22 cellular contexts compared by ENCODE assay signal in the genomic region with DNA sequence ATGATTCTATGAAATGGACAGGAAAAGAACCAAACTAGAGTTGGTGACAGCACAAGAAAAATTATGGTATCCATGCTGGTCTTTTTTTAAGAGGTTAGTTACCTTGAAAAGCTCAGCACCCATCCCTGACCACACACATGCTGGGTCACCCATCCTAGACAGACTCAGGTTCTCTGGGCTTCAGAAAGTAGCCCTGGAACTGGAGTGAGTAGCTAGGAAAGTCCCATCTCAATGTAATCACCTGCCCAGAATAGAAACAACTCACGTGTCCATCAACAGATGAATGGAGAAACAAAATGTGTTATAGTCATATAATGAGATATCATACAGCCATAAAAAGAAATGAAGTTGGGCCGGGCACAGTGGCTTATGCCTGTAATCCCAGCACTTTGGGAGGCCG.
"Had no signal": no experiment of that assay in that cellular context is flagged by ENCODE, and none has a peak within 500 bp of the region (broad histone marks: within the 10 kb centered on the region; RNA-seq: fewer than 3 reads in every experiment).

No MANE protein-coding gene starts in this region.

- DNase-seq: activated CD4-positive, alpha-beta T cell treated with anti-CD3 and anti-CD28 coated beads, Interleukin-2, amount 10 ng/mL, durations not matched to agents 7 days and 5 days; activated CD4-positive, CD25-positive, alpha-beta regulatory T cell treated with anti-CD3 and anti-CD28 coated beads, Interleukin-2, amount 50 U/mL, for 72 hours; activated CD8-positive, alpha-beta memory T cell treated with anti-CD3 and anti-CD28 coated beads, Interleukin-2, amount 10 ng/mL, durations not matched to agents 7 days and 5 days; activated CD8-positive, alpha-beta T cell treated with anti-CD3 and anti-CD28 coated beads for 36 hours; activated effector memory CD4-positive, alpha-beta T cell treated with anti-CD3 and anti-CD28 coated beads, Interleukin-2, amount 50 U/mL, for 16 hours; activated naive CD4-positive, alpha-beta T cell treated with anti-CD3 and anti-CD28 coated beads, Interleukin-2, amount 10 ng/mL, durations not matched to agents 7 days and 5 days; activated T-cell treated with anti-CD3 and anti-CD28 coated beads for 4 hours; amygdala; cerebellar nuclear complex; cortex of kidney; erythroblast; foreskin fibroblast; kidney; left lung; natural killer cell; right cardiac atrium; stimulated activated CD4-positive, alpha-beta T cell treated with anti-CD3 and anti-CD28 coated beads, Interleukin-4, amount 100 ng/mL, for 4 hours; substantia nigra; thyroid gland had no signal

- H3K36me3 ChIP-seq: left lung, thyroid gland had no signal

- H3K4me1 Mint-ChIP-seq: mesothelial cell of epicardium, natural killer cell had no signal

- H3K27me3 ChIP-seq: left lung, thyroid gland had no signal

- ATAC-seq: activated CD8-positive, alpha-beta memory T cell treated with anti-CD3 and anti-CD28 coated beads, Interleukin-2, amount 10 ng/mL, durations not matched to agents 7 days and 5 days; activated CD8-positive, alpha-beta T cell treated with anti-CD3 and anti-CD28 coated beads for 36 hours; left lung; natural killer cell; right cardiac atrium had no signal

- H3K9me3 Mint-ChIP-seq: activated CD4-positive, alpha-beta T cell treated with anti-CD3 and anti-CD28 coated beads, Interleukin-2, amount 10 ng/mL, durations not matched to agents 7 days and 5 days; activated CD8-positive, alpha-beta T cell treated with anti-CD3 and anti-CD28 coated beads for 36 hours; activated naive CD4-positive, alpha-beta T cell treated with anti-CD3 and anti-CD28 coated beads, Interleukin-2, amount 10 ng/mL, durations not matched to agents 7 days and 5 days; natural killer cell; stimulated activated naive CD8-positive, alpha-beta T cell treated with anti-CD3 and anti-CD28 coated beads, Interleukin-15, Interleukin-2, amounts not matched to agents 100 ng/mL and 50 ng/mL, for 24 hours had no signal

- H3K9me3 ChIP-seq: left lung, thyroid gland had no signal

- H3K36me3 Mint-ChIP-seq: activated CD8-positive, alpha-beta memory T cell treated with anti-CD3 and anti-CD28 coated beads, Interleukin-2, amount 10 ng/mL, durations not matched to agents 7 days and 5 days; activated naive CD4-positive, alpha-beta T cell treated with anti-CD3 and anti-CD28 coated beads, Interleukin-2, amount 10 ng/mL, durations not matched to agents 7 days and 5 days; mesothelial cell of epicardium; natural killer cell had no signal

- H3K4me3 ChIP-seq: left lung, thyroid gland had no signal

- H3K27ac Mint-ChIP-seq: activated CD4-positive, alpha-beta T cell treated with anti-CD3 and anti-CD28 coated beads, Interleukin-2, amount 10 ng/mL, durations not matched to agents 7 days and 5 days; activated CD8-positive, alpha-beta memory T cell treated with anti-CD3 and anti-CD28 coated beads, Interleukin-2, amount 10 ng/mL, durations not matched to agents 7 days and 5 days; activated CD8-positive, alpha-beta T cell treated with anti-CD3 and anti-CD28 coated beads for 36 hours; activated naive CD4-positive, alpha-beta T cell treated with anti-CD3 and anti-CD28 coated beads, Interleukin-2, amount 10 ng/mL, durations not matched to agents 7 days and 5 days; mesothelial cell of epicardium; natural killer cell; stimulated activated naive CD8-positive, alpha-beta T cell treated with anti-CD3 and anti-CD28 coated beads, Interleukin-15, Interleukin-2, amounts not matched to agents 100 ng/mL and 50 ng/mL, for 24 hours had no signal

- H3K4me3 Mint-ChIP-seq: activated CD4-positive, alpha-beta T cell treated with anti-CD3 and anti-CD28 coated beads, Interleukin-2, amount 10 ng/mL, durations not matched to agents 7 days and 5 days; activated CD8-positive, alpha-beta memory T cell treated with anti-CD3 and anti-CD28 coated beads, Interleukin-2, amount 10 ng/mL, durations not matched to agents 7 days and 5 days; activated CD8-positive, alpha-beta T cell treated with anti-CD3 and anti-CD28 coated beads for 36 hours; activated naive CD4-positive, alpha-beta T cell treated with anti-CD3 and anti-CD28 coated beads, Interleukin-2, amount 10 ng/mL, durations not matched to agents 7 days and 5 days; mesothelial cell of epicardium; natural killer cell; stimulated activated naive CD8-positive, alpha-beta T cell treated with anti-CD3 and anti-CD28 coated beads, Interleukin-15, Interleukin-2, amounts not matched to agents 100 ng/mL and 50 ng/mL, for 24 hours had no signal

- H3K27ac ChIP-seq: left lung, thyroid gland, VCaP had no signal

- H3K4me1 ChIP-seq: left lung had no signal
